In the genomic region with DNA sequence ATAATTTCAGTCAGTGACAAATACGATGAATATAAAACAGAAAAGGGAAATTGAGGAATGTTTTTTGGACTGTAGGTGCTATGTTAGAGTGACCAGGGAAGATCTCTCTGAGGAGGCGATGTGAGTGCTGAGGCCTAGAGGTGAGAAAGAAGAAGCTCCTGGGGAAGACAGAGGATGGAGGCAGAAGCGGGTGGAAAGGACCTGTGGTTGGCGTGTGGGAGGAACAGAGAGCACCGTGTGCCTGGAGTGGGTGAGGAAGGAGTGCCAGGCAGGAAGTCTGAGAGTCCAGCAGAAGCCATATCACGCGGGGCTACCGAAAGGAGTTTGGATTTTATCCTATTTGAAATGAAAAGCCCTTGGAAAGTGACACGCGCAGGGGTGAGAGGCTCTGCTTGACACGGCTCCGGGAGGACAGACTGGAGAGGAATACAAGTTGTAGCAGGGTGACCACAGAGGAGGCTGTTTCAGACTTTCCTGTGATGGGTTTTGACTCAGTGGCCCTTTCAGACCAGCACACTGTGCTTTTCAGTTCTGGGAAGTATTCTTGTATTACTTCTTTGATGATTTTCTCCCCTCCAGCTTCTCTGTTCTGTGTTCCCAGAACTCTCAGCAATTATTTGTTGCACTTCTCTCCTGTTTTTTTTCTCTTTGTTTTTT, we compare ENCODE assay signal across 17 cellular contexts.
"Had no signal": no experiment of that assay in that cellular context is flagged by ENCODE, and none has a peak within 500 bp of the region (broad histone marks: within the 10 kb centered on the region; RNA-seq: fewer than 3 reads in every experiment).

No MANE protein-coding gene starts in this region.

- ATAC-seq: pancreas; stimulated activated memory B cell treated with anti-CD40 and anti-IgM and Interleukin-4, amounts not matched to agents 10 μg/mL and 1 μg/mL and 100 μg/mL, for 72 hours; T-cell had no signal

- H3K27ac ChIP-seq: brain microvascular endothelial cell, coronary artery, esophagus muscularis mucosa, hepatocyte, pancreas, tibial nerve, uterus had no signal

- DNase-seq: activated CD8-positive, alpha-beta memory T cell treated with anti-CD3 and anti-CD28 coated beads, Interleukin-2, amount 50 U/mL, for 48 hours; activated gamma-delta T cell; activated naive CD8-positive, alpha-beta T cell treated with anti-CD3 and anti-CD28 coated beads, Interleukin-2, amount 10 ng/mL, durations not matched to agents 7 days and 5 days; anterior cingulate cortex; brain microvascular endothelial cell; islet precursor cell; pancreas; SK-N-SH; substantia nigra; T-cell; uterus had no signal

- H3K4me1 Mint-ChIP-seq: central memory CD8-positive, alpha-beta T cell had no signal

- FAIRE-seq: pancreas had no signal

- H3K27me3 Mint-ChIP-seq: activated naive CD8-positive, alpha-beta T cell treated with anti-CD3 and anti-CD28 coated beads, Interleukin-2, amount 10 ng/mL, durations not matched to agents 7 days and 5 days; central memory CD8-positive, alpha-beta T cell; stimulated activated memory B cell treated with anti-CD40 and anti-IgM and Interleukin-4, amounts not matched to agents 10 μg/mL and 1 μg/mL and 100 μg/mL, for 72 hours; T-cell had no signal

- H3K79me2 ChIP-seq: hepatocyte had no signal

- H3K27me3 ChIP-seq: brain microvascular endothelial cell, esophagus muscularis mucosa, hepatocyte, pancreas, tibial nerve, uterus had no signal

- H3K9me3 Mint-ChIP-seq: activated naive CD8-positive, alpha-beta T cell treated with anti-CD3 and anti-CD28 coated beads, Interleukin-2, amount 10 ng/mL, durations not matched to agents 7 days and 5 days; central memory CD8-positive, alpha-beta T cell; stimulated activated memory B cell treated with anti-CD40 and anti-IgM and Interleukin-4, amounts not matched to agents 10 μg/mL and 1 μg/mL and 100 μg/mL, for 72 hours; T-cell had no signal

- H3K4me2 ChIP-seq: hepatocyte, SK-N-SH had no signal

- H3K36me3 ChIP-seq: brain microvascular endothelial cell, esophagus muscularis mucosa, pancreas, tibial nerve, uterus had no signal

- H3K27ac Mint-ChIP-seq: activated naive CD8-positive, alpha-beta T cell treated with anti-CD3 and anti-CD28 coated beads, Interleukin-2, amount 10 ng/mL, durations not matched to agents 7 days and 5 days; stimulated activated memory B cell treated with anti-CD40 and anti-IgM and Interleukin-4, amounts not matched to agents 10 μg/mL and 1 μg/mL and 100 μg/mL, for 72 hours; T-cell had no signal

- H3K9ac ChIP-seq: SK-N-SH had no signal

- H3K4me3 Mint-ChIP-seq: activated naive CD8-positive, alpha-beta T cell treated with anti-CD3 and anti-CD28 coated beads, Interleukin-2, amount 10 ng/mL, durations not matched to agents 7 days and 5 days; central memory CD8-positive, alpha-beta T cell; stimulated activated memory B cell treated with anti-CD40 and anti-IgM and Interleukin-4, amounts not matched to agents 10 μg/mL and 1 μg/mL and 100 μg/mL, for 72 hours; T-cell had no signal

- H3K4me1 ChIP-seq: esophagus muscularis mucosa, pancreas, tibial nerve, uterus had no signal

- H2AFZ ChIP-seq: hepatocyte had no signal

- H3K4me3 ChIP-seq: coronary artery, esophagus muscularis mucosa, hepatocyte, pancreas, tibial nerve, uterus had no signal

- H3K9me3 ChIP-seq: esophagus muscularis mucosa, pancreas, SK-N-SH, tibial nerve, uterus had no signal
